6 cellular contexts compared by ENCODE assay signal in the genomic region with DNA sequence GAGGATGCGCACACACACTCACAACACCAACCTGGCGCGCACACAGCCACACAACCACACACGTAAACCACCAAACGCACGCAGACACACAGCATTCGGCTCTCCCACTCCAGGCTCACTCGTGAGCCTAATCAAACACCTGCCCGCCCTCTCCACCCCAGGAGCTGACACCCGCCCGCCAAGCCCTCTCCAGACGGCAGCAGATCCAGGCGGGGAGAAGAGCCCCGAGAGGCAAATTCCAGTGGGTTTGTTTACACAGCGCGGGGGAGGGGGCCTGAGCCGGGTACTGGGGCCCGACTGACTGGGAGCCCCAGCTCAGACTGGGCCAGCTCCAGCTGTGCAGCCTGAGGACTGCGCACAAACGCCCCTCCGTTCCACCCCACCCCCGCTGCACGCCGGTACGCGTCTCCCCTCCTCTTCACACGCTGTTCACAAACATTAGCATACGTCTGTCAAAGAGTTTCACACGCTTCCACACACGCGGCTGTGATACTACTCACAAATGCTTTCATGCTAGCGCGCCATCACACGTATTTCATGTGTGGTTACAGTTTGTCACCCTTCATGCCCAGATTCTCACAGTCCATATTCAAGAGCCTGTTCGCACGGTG. TPM values are rescaled to one million over a fixed set of nuclear protein-coding genes. Genes with fewer than 3 reads are reported as not detected.
A peak's percentile ranks its signal among the peaks of the same experiment; 100 is the strongest.
DNase-seq lines count a peak whose midpoint lies in the region; ATAC-seq lines count a peak whose summit lies in the region.

No MANE protein-coding gene starts in this region.

- peak; percentile 0 for ATAC-seq in Right ventricle myocardium superior (ENCODE audit: poor library complexity)
- ATAC-seq in GM21786 (IDR thresholded peaks at IDR 0.05; ENCODE audit: unreplicated experiment), result no peak
- no peak for ATAC-seq in GM18517 (IDR thresholded peaks at IDR 0.05; ENCODE audit: unreplicated experiment)

- H3K4me3 ChIP-seq in Jurkat, Clone E6-1 (ENCODE audit: low read length), result peak overlapping the region; percentile 61

- CTCF ChIA-PET in activated CD4-positive, alpha-beta memory T cell treated with anti-CD3 and anti-CD28 coated beads for 36 hours (lab: Charles Lee), result interaction anchor here (1.4 to 4.4 kb wide), 3 partner anchors 35 to 41 kb away, joined by 5 to 15 read pairs (median 9); no protein-coding TSS in a partner anchor

- peaks cover 30% of the 10 kb centered on the region for H3K4me1 Mint-ChIP-seq in activated CD4-positive, alpha-beta memory T cell treated with anti-CD3 and anti-CD28 coated beads for 36 hours (ENCODE audit: low read depth)

- DNase-seq in Jurkat, Clone E6-1 (ENCODE audit: low read depth, low spot score), result peak; percentile 34
- DNase-seq in activated CD4-positive, alpha-beta memory T cell treated with anti-CD3 and anti-CD28 coated beads for 36 hours, result peak; percentile 52
- peak; percentile 50 for DNase-seq in Right ventricle myocardium superior
- DNase-seq in stimulated activated CD4-positive, alpha-beta T cell treated with anti-CD3 and anti-CD28 coated beads, Interleukin-12 subunit alpha, Interleukin-12 subunit beta, amount 100 ng/mL, for 4 hours, result peak; percentile 17

- H3K27ac Mint-ChIP-seq in activated CD4-positive, alpha-beta memory T cell treated with anti-CD3 and anti-CD28 coated beads for 36 hours, result no peak overlapping the region

- peak overlapping the region; percentile 60 for H3K4me3 Mint-ChIP-seq in activated CD4-positive, alpha-beta memory T cell treated with anti-CD3 and anti-CD28 coated beads for 36 hours

- POLR2A ChIA-PET in activated CD4-positive, alpha-beta memory T cell treated with anti-CD3 and anti-CD28 coated beads for 36 hours (lab: Charles Lee), result no interaction called here

- intact Hi-C loops in activated CD4-positive, alpha-beta memory T cell treated with anti-CD3 and anti-CD28 coated beads for 36 hours (cut with micrococcal nuclease), result no loop called here
- intact Hi-C loops in Right ventricle myocardium superior (cut with DNase I), result loop anchor here (5.0 kb wide), 2 partner anchors 34 to 41 kb away; no protein-coding TSS in a partner anchor

- H3K9me3 Mint-ChIP-seq in activated CD4-positive, alpha-beta memory T cell treated with anti-CD3 and anti-CD28 coated beads for 36 hours, result no peaks in the 10 kb centered on the region

- H3K27me3 Mint-ChIP-seq in activated CD4-positive, alpha-beta memory T cell treated with anti-CD3 and anti-CD28 coated beads for 36 hours, result peaks cover 25% of the 10 kb centered on the region

- no peaks in the 10 kb centered on the region for H3K36me3 Mint-ChIP-seq in activated CD4-positive, alpha-beta memory T cell treated with anti-CD3 and anti-CD28 coated beads for 36 hours

RNA-seq across cellular contexts. Expression of a gene that starts 1.1 kb away (rescaled TPM):
- polyA plus RNA-seq in Jurkat, Clone E6-1 (2012; ENCODE audit: insufficient read depth, insufficient read length), result 2.6 TPM
- under 1 TPM in 1 of 2 experiments, not detected in 1; 0.24 TPM for total RNA-seq in activated CD4-positive, alpha-beta memory T cell treated with anti-CD3 and anti-CD28 coated beads for 36 hours
- total RNA-seq in Right ventricle myocardium superior, result 41.5 TPM

RNA-seq across cellular contexts. Expression of a gene that starts 9.1 kb away (rescaled TPM):
- 34.0 TPM for polyA plus RNA-seq in Jurkat, Clone E6-1 (2012; ENCODE audit: insufficient read depth, insufficient read length)
- 10 to 100 TPM; 60.1 TPM for total RNA-seq in activated CD4-positive, alpha-beta memory T cell treated with anti-CD3 and anti-CD28 coated beads for 36 hours
- total RNA-seq in Right ventricle myocardium superior, result 7.1 TPM

RNA-seq across cellular contexts. Expression of a gene that starts 13.7 kb away (rescaled TPM):
- polyA plus RNA-seq in Jurkat, Clone E6-1 (2012; ENCODE audit: insufficient read depth, insufficient read length), result 57.0 TPM
- 10 to 100 TPM; 34.1 to 37.7 TPM for total RNA-seq in activated CD4-positive, alpha-beta memory T cell treated with anti-CD3 and anti-CD28 coated beads for 36 hours
- total RNA-seq in Right ventricle myocardium superior, result 49.4 TPM

RNA-seq across cellular contexts. Expression of a gene that starts 46.5 kb away (rescaled TPM):
- polyA plus RNA-seq in Jurkat, Clone E6-1 (2012; ENCODE audit: insufficient read depth, insufficient read length), result 345 TPM
- total RNA-seq in activated CD4-positive, alpha-beta memory T cell treated with anti-CD3 and anti-CD28 coated beads for 36 hours, result 100 to 1,000 TPM; 138 to 146 TPM
- total RNA-seq in Right ventricle myocardium superior, result 121 TPM

RNA-seq across cellular contexts. Expression of a gene that starts 47.0 kb away (rescaled TPM):
- polyA plus RNA-seq in Jurkat, Clone E6-1 (2012; ENCODE audit: insufficient read depth, insufficient read length), result 6.9 TPM
- 1 to 10 TPM; 6.3 to 7.1 TPM for total RNA-seq in activated CD4-positive, alpha-beta memory T cell treated with anti-CD3 and anti-CD28 coated beads for 36 hours
- total RNA-seq in Right ventricle myocardium superior, result 0.08 TPM

Comparison
In these comparisons a context has a peak if more than half of its experiments do, and no peak if none do; other contexts are left out.
1. RNA of a gene that starts 1.1 kb away (total RNA-seq): 41.5 TPM in Right ventricle myocardium superior (single experiment); 0.24 TPM in activated CD4-positive, alpha-beta memory T cell treated with anti-CD3 and anti-CD28 coated beads for 36 hours; every median in the first group is over 10 times any median in the second.
2. Peak in every context shown above with its lines, with median percentiles within 50 percentile points of each other: DNase-seq.